In the genomic region with DNA sequence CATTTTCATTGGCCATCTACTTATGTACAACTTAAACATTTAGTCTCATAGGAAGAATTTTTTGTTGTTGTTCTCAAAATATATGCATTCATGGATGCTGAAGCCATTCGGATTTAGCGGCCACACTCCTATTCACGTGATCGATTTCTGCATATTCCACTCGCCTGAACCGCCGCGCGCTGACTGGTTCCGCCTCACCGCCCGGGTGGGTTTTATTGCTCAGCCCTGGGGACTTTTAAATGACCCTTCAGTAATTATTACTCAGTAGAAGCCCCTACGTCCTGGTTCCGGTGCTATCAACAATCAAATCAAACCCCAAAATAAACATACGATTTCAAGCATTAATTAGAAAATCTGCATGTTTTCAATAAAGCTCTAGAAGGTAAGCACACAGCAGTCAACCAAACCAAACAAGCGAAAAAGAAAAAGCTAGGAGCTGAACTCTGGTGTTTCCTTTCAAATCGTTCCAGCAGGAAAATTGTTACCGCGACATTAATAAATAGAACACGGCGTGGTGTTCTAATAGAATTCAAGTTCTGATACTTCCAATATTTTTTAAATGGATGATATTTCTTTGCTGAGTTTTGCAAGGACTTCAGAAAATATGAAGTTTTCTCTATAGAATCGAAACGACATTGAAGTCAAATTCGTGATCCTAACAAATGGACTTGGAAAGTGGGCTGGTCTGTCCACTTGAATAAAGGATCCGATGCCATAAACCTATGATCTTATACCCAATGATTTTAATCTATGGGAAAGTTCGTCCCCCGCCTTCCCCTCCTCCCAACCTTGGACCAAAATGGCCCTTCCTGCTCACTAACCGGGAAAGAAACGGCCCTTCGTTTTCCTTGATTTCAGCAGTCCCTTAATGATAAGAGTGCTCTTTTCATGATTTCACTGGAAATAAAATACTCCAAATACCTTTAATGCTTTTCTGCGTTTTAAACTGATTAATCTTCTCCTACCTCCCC, we compare ENCODE assay signal across 25 cellular contexts. TPM values are rescaled to one million over a fixed set of nuclear protein-coding genes. Genes with fewer than 3 reads are reported as not detected.
DNase-seq lines count a peak whose midpoint lies in the region; ATAC-seq and TF ChIP-seq lines count a peak whose summit lies in the region.
"Had no signal": no experiment of that assay in that cellular context is flagged by ENCODE, and none has a peak within 500 bp of the region (broad histone marks: within the 10 kb centered on the region; RNA-seq: fewer than 3 reads in every experiment).

No MANE protein-coding gene starts in this region.

- H3K36me3 ChIP-seq in HUES6 (ENCODE audit: control insufficient read depth, insufficient read depth, low read length) (no peaks in the 10 kb centered on the region), ectodermal cell (ENCODE audit: control insufficient read depth, insufficient read depth, low read length) (peaks cover 24% of the 10 kb centered on the region), mesodermal cell (ENCODE audit: control insufficient read depth, insufficient read depth, low read length) (no peaks in the 10 kb centered on the region), SJCRH30 (peaks cover 87% of the 10 kb centered on the region)
- H3K36me3 ChIP-seq: neutrophil had no signal

- H3K9me3 Mint-ChIP-seq in activated naive CD4-positive, alpha-beta T cell treated with anti-CD3 and anti-CD28 coated beads, Interleukin-2, amount 50 U/mL, for 72 hours, result peaks cover 0 to 8% of the 10 kb centered on the region in 2 donors
- H3K9me3 Mint-ChIP-seq: activated naive CD4-positive, alpha-beta T cell treated with anti-CD3 and anti-CD28 coated beads for 36 hours had no signal

- H3K27ac Mint-ChIP-seq in activated naive CD4-positive, alpha-beta T cell treated with anti-CD3 and anti-CD28 coated beads, Interleukin-2, amount 50 U/mL, for 72 hours, result peak overlapping the region in 1 of 2 donors; percentile 79
- H3K27ac Mint-ChIP-seq: activated naive CD4-positive, alpha-beta T cell treated with anti-CD3 and anti-CD28 coated beads for 36 hours; CD4-positive, CD25-positive, alpha-beta regulatory T cell had no signal

- TF ChIP-seq CTCF in AG10803 (conservative IDR thresholded peaks at IDR 0.05; ENCODE audit: low read length), result no peak

- no peak for DNase-seq in AG10803 (ENCODE audit: low read depth)
- DNase-seq in SJCRH30, result no peak
- no peak for DNase-seq in activated naive CD4-positive, alpha-beta T cell treated with anti-CD3 and anti-CD28 coated beads, Interleukin-2, amount 50 U/mL, for 72 hours (ENCODE audit: low spot score in 2 of 2)
- DNase-seq: activated CD4-positive, alpha-beta T cell treated with anti-CD3 and anti-CD28 coated beads, Interleukin-2, amount 50 U/mL, for 4 hours; activated naive CD4-positive, alpha-beta T cell treated with anti-CD3 and anti-CD28 coated beads for 36 hours; activated T-cell treated with anti-CD3 and anti-CD28 coated beads for 4 hours; CD4-positive, CD25-positive, alpha-beta regulatory T cell; cortex of kidney; DMS79; Kasumi-1; left colon; midbrain; NCI-H1092; NCI-H2029 treated with DMSO at 0.1 percent for 48 hours; NCI-H510A; stimulated activated CD4-positive, alpha-beta T cell treated with anti-CD3 and anti-CD28 coated beads, Interleukin-15, amount 100 ng/mL, for 24 hours had no signal

- 4 to 5% methylated on average over 31 of the region's 31 CpGs for WGBS in ectodermal cell, 2 experiments
- 4 to 5% methylated on average over 19 to 23 of the region's 31 CpGs for WGBS in mesodermal cell (ENCODE audit: insufficient coverage in 2 of 2), 2 experiments

- no peaks in the 10 kb centered on the region for H3K9me3 ChIP-seq in HUES6 (ENCODE audit: control insufficient read depth, insufficient read depth, low read depth, low read length)
- H3K9me3 ChIP-seq in ectodermal cell (ENCODE audit: control insufficient read depth, low read length), result no peaks in the 10 kb centered on the region
- H3K9me3 ChIP-seq in mesodermal cell (ENCODE audit: control insufficient read depth, low read length), result no peaks in the 10 kb centered on the region
- no peaks in the 10 kb centered on the region for H3K9me3 ChIP-seq in SJCRH30 (replicated peaks)
- H3K9me3 ChIP-seq: neutrophil had no signal

- H3K36me3 Mint-ChIP-seq in activated naive CD4-positive, alpha-beta T cell treated with anti-CD3 and anti-CD28 coated beads, Interleukin-2, amount 50 U/mL, for 72 hours, result peaks cover 14 to 31% of the 10 kb centered on the region in 2 donors
- H3K36me3 Mint-ChIP-seq: CD4-positive, CD25-positive, alpha-beta regulatory T cell had no signal

- H3K4me3 ChIP-seq in AG10803 (ENCODE audit: low read length), result peak overlapping the region; percentile 47
- H3K4me3 ChIP-seq in HUES6 (ENCODE audit: low read depth, low read length), result peak overlapping the region; percentile 63
- peak overlapping the region; percentile 74 for H3K4me3 ChIP-seq in ectodermal cell (ENCODE audit: insufficient read depth, low read depth, low read length)
- peak overlapping the region; percentile 33 for H3K4me3 ChIP-seq in mesodermal cell (ENCODE audit: extremely low read depth, insufficient read depth, low read length, poor library complexity, severe bottlenecking)
- H3K4me3 ChIP-seq in SJCRH30, result no peak overlapping the region

- H3K27me3 ChIP-seq in HUES6 (ENCODE audit: control insufficient read depth, insufficient read depth, low read length), result peaks cover 92% of the 10 kb centered on the region
- peaks cover 24% of the 10 kb centered on the region for H3K27me3 ChIP-seq in ectodermal cell (ENCODE audit: control insufficient read depth, insufficient read depth, low read length, poor library complexity, severe bottlenecking)
- H3K27me3 ChIP-seq in SJCRH30, result no peaks in the 10 kb centered on the region

- peak overlapping the region; percentile 70 for H3K9ac ChIP-seq in HUES6 (ENCODE audit: low read length)

- H3K4me1 ChIP-seq in HUES6 (ENCODE audit: control insufficient read depth, insufficient read depth, low read length) (peaks cover 47% of the 10 kb centered on the region), ectodermal cell (ENCODE audit: control insufficient read depth, insufficient read depth, low read length) (peaks cover 52% of the 10 kb centered on the region), mesodermal cell (ENCODE audit: control insufficient read depth, insufficient read depth, low read length, poor library complexity, severe bottlenecking) (peaks cover 10% of the 10 kb centered on the region), SJCRH30 (peaks cover 9% of the 10 kb centered on the region)

- ATAC-seq in GM19452 (IDR thresholded peaks at IDR 0.05; ENCODE audit: unreplicated experiment) (no peak), HG02938 (IDR thresholded peaks at IDR 0.05; ENCODE audit: unreplicated experiment) (no peak)
- ATAC-seq in activated naive CD4-positive, alpha-beta T cell treated with anti-CD3 and anti-CD28 coated beads, Interleukin-2, amount 50 U/mL, for 72 hours, result no peak
- ATAC-seq: left colon had no signal

- H3K27ac ChIP-seq in HUES6 (ENCODE audit: low read depth, low read length), result no peak overlapping the region; the same call in 1 of the 2 replicates
- H3K27ac ChIP-seq in ectodermal cell (ENCODE audit: insufficient read depth, low read depth, low read length, poor library complexity, severe bottlenecking), result no peak overlapping the region
- H3K27ac ChIP-seq in mesodermal cell (ENCODE audit: low read depth, low read length, severe bottlenecking), result peak overlapping the region; percentile 94
- H3K27ac ChIP-seq in SJCRH30, result no peak overlapping the region
- H3K27ac ChIP-seq: neutrophil, RWPE1 had no signal

RNA-seq across cellular contexts. Expression of a gene that starts 9.2 kb away (rescaled TPM):
- polyA plus RNA-seq in ectodermal cell (2013, experiment 1 of 4), result 164 TPM
- polyA plus RNA-seq in ectodermal cell (2013, experiment 2 of 4), result 167 TPM
- polyA plus RNA-seq in ectodermal cell (2013, experiment 3 of 4), result 111 TPM
- 125 TPM for polyA plus RNA-seq in ectodermal cell (2013, experiment 4 of 4)
- 13.7 TPM for polyA plus RNA-seq in mesodermal cell (2013, experiment 1 of 2)
- polyA plus RNA-seq in mesodermal cell (2013, experiment 2 of 2), result 10.5 TPM
- 116 and 117 TPM in 2 replicates for total RNA-seq in SJCRH30 (2014; rRNA removed; shearing (Covaris generic))
- not detected for total RNA-seq in activated naive CD4-positive, alpha-beta T cell treated with anti-CD3 and anti-CD28 coated beads, Interleukin-2, amount 50 U/mL, for 72 hours
- total RNA-seq: activated naive CD4-positive, alpha-beta T cell treated with anti-CD3 and anti-CD28 coated beads for 36 hours; CD4-positive, CD25-positive, alpha-beta regulatory T cell; frontal cortex; HT-29; left colon had no signal
- polyA plus RNA-seq: CD4-positive, CD25-positive, alpha-beta regulatory T cell had no signal

Comparison
In these comparisons a context has a peak if more than half of its experiments do, and no peak if none do; other contexts are left out.
1. RNA of a gene that starts 9.2 kb away (total RNA-seq): 116 to 117 TPM in SJCRH30; not detected in activated naive CD4-positive, alpha-beta T cell treated with anti-CD3 and anti-CD28 coated beads, Interleukin-2, amount 50 U/mL, for 72 hours; every median in the first group is over 100 times any median in the second.